In genomic region chr10:31822150-31822549, GRCh38 we compare ENCODE assay signal across 20 cellular contexts.
A peak's percentile ranks its signal among the peaks of the same experiment; 100 is the strongest.
DNase-seq lines count a peak whose midpoint lies in the region; ATAC-seq and TF ChIP-seq lines count a peak whose summit lies in the region.
"Had no signal": no experiment of that assay in that cellular context is flagged by ENCODE, and none has a peak within 500 bp of the region (broad histone marks: within the 10 kb centered on the region; RNA-seq: fewer than 3 reads in every experiment).

No MANE protein-coding gene starts in this region.

- H3K9me3 Mint-ChIP-seq in glutamatergic neuron (ENCODE audit: unreplicated experiment) (peaks cover 6% of the 10 kb centered on the region), chondrocyte (ENCODE audit: low read depth) (no peaks in the 10 kb centered on the region)

- H3K4me3 Mint-ChIP-seq in glutamatergic neuron (ENCODE audit: unreplicated experiment) (peak overlapping the region; percentile 17), chondrocyte (ENCODE audit: unreplicated experiment) (no peak overlapping the region), T-helper 17 cell (no peak overlapping the region)
- H3K4me3 Mint-ChIP-seq: B cell had no signal

- H3K27ac Mint-ChIP-seq in glutamatergic neuron (ENCODE audit: unreplicated experiment) (peak overlapping the region; percentile 92), chondrocyte (ENCODE audit: unreplicated experiment) (no peak overlapping the region), T-helper 17 cell (no peak overlapping the region)
- H3K27ac Mint-ChIP-seq: B cell had no signal

- H3K27ac ChIP-seq in cardiac muscle cell = peak overlapping the region; percentile 63
- H3K27ac ChIP-seq: HL-60 had no signal

- peaks cover 9% of the 10 kb centered on the region for H3K4me1 ChIP-seq in cardiac muscle cell (ENCODE audit: low read depth)
- H3K4me1 ChIP-seq: Caco-2 had no signal

- no peak for TF ChIP-seq CTCF in cardiac muscle cell (IDR thresholded peaks at IDR 0.05; ENCODE audit: low read depth, low read length)
- TF ChIP-seq CTCF in glutamatergic neuron (IDR thresholded peaks at IDR 0.05; ENCODE audit: partially characterized antibody, unreplicated experiment) = no peak
- no peak for TF ChIP-seq CTCF in chondrocyte (IDR thresholded peaks at IDR 0.05)

- no peak for ATAC-seq in left ventricle myocardium superior
- no peak for ATAC-seq in GM19467 (IDR thresholded peaks at IDR 0.05; ENCODE audit: unreplicated experiment)
- ATAC-seq in T-helper 17 cell = no peak

- H3K27me3 ChIP-seq in cardiac muscle cell = no peaks in the 10 kb centered on the region

- H3K36me3 Mint-ChIP-seq in glutamatergic neuron (ENCODE audit: unreplicated experiment) (no peaks in the 10 kb centered on the region), chondrocyte (ENCODE audit: low read depth) (peaks cover 3% of the 10 kb centered on the region), T-helper 17 cell (ENCODE audit: low read depth) (peaks cover 2% of the 10 kb centered on the region)

- no peaks in the 10 kb centered on the region for H3K9me3 ChIP-seq in cardiac muscle cell (ENCODE audit: low read depth)
- no peaks in the 10 kb centered on the region for H3K9me3 ChIP-seq in T-helper 17 cell (ENCODE audit: control insufficient read depth, low read length, poor library complexity, severe bottlenecking)
- H3K9me3 ChIP-seq: Caco-2, SK-N-SH had no signal

- intact Hi-C loops in left ventricle myocardium superior (cut with micrococcal nuclease) = no loop called here

- H3K4me1 Mint-ChIP-seq in glutamatergic neuron (ENCODE audit: low read depth, unreplicated experiment) = peaks cover 36% of the 10 kb centered on the region
- H3K4me1 Mint-ChIP-seq in chondrocyte (ENCODE audit: low read depth) = peaks cover 22% of the 10 kb centered on the region
- peaks cover 3% of the 10 kb centered on the region for H3K4me1 Mint-ChIP-seq in T-helper 17 cell
- H3K4me1 Mint-ChIP-seq: B cell had no signal

- H3K4me3 ChIP-seq in cardiac muscle cell (no peak overlapping the region), skeletal muscle cell (ENCODE audit: low read depth, low read length) (no peak overlapping the region)

- peaks cover 8% of the 10 kb centered on the region for H3K36me3 ChIP-seq in cardiac muscle cell

- no peaks in the 10 kb centered on the region for H3K27me3 Mint-ChIP-seq in glutamatergic neuron (ENCODE audit: unreplicated experiment)
- H3K27me3 Mint-ChIP-seq in chondrocyte (ENCODE audit: low read depth) = no peaks in the 10 kb centered on the region
- no peaks in the 10 kb centered on the region for H3K27me3 Mint-ChIP-seq in T-helper 17 cell
- H3K27me3 Mint-ChIP-seq: B cell had no signal

- DNase-seq in cardiac muscle cell (ENCODE audit: low read depth in 1 of 2, low spot score in 1 of 2) = peak in 1 of 2 donors; percentile 22
- DNase-seq in left ventricle myocardium superior = no peak
- peak; percentile 33 for DNase-seq in NCI-H446 treated with DMSO at 0.1 percent for 48 hours (lab: John Stamatoyannopoulos, UW)
- peak; percentile 34 for DNase-seq in glutamatergic neuron
- peak; percentile 17 for DNase-seq in skeletal muscle cell (ENCODE audit: low read depth)
- no peak for DNase-seq in chondrocyte (ENCODE audit: low spot score)
- DNase-seq in T-helper 17 cell = no peak
- DNase-seq: 8988T, Caco-2, DMS153, GDM1, NCI-H1105, NCI-H1694 treated with DMSO at 0.1 percent for 48 hours, NCI-H510A, NCI-H748 treated with DMSO at 0.1 percent for 48 hours, SHP77, SK-N-SH had no signal

Comparison
In these comparisons a context has a peak if more than half of its experiments do, and no peak if none do; other contexts are left out.
1. DNase-seq: peak in NCI-H446 treated with DMSO at 0.1 percent for 48 hours (single experiment), glutamatergic neuron (single experiment) and skeletal muscle cell (single experiment); none in left ventricle myocardium superior (single experiment), chondrocyte (single experiment) and T-helper 17 cell (0 of 3).